2 cellular contexts compared by ENCODE assay signal in genomic region chr22:24169439-24170058, GRCh38.
TF ChIP-seq lines count a peak whose summit lies in the region.

No MANE protein-coding gene starts in this region.

TF ChIP-seq in GM23338, 12 proteins besides CTCF, POLR2A, EP300 and RAD21:
- TF ChIP-seq REST (IDR thresholded peaks at IDR 0.05; ENCODE audit: unreplicated experiment), result no peak

TF ChIP-seq in GM12878, 131 proteins besides CTCF, POLR2A, EP300 and RAD21:
- no peak for TF ChIP-seq FOS (IDR thresholded peaks at IDR 0.05; ENCODE audit: borderline replicate concordance, extremely low read depth, insufficient read length)
- TF ChIP-seq ELK1 (IDR thresholded peaks at IDR 0.05; ENCODE audit: low read depth, low read length), result no peak
- TF ChIP-seq NR2C1 (IDR thresholded peaks at IDR 0.05), result no peak
